In the genomic region with DNA sequence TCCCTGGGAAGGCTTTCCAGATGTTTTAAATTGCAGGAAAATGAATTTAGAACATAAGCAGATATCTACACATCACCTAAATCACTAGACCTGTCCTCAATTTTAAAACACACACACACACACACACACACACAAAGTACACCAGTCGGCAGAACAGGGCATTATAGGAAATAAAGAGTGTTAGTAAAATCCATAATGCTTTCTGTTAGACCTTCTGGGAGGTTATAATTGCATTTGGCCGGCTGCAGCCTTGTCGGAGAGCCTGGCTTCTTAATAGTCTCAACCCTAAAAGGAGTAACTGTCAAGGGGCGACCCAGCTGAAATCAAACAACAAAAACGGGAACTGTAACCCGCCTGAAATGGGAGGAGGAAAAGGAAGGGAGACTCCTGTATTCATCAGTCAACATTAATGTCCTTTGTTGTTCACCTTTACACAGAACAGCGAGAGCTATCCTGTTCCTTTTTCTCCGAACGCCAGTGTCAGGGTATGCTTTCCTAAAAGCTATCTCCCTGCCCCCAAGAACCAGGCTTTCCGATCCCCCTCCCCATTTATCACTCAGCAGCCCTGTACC, we compare ENCODE assay signal across 8 cellular contexts. TPM values are rescaled to one million over a fixed set of nuclear protein-coding genes. Genes with fewer than 3 reads are reported as not detected.
DNase-seq lines count a peak whose midpoint lies in the region; ATAC-seq and TF ChIP-seq lines count a peak whose summit lies in the region.

No MANE protein-coding gene starts in this region.

- no peak for ATAC-seq in HG03159 (IDR thresholded peaks at IDR 0.05; ENCODE audit: unreplicated experiment)
- ATAC-seq in GM21390 (IDR thresholded peaks at IDR 0.05; ENCODE audit: unreplicated experiment), result no peak

- H3K4me3 ChIP-seq in AG09309 (ENCODE audit: control insufficient read depth, low read depth, low read length) (peak overlapping the region; percentile 84), SJCRH30 (peak overlapping the region; percentile 83), dorsolateral prefrontal cortex (peak overlapping the region; percentile 65 to 100 (median 94)), mucosa of rectum (ENCODE audit: low read length in 2 of 2) (peak overlapping the region; percentile 85 to 96)

- TF ChIP-seq CTCF in AG09309 (IDR thresholded peaks at IDR 0.05; ENCODE audit: control insufficient read depth, insufficient read depth, low read depth, low read length, missing control alignments) (no peak), GM13977 (IDR thresholded peaks at IDR 0.05; ENCODE audit: extremely low read depth, insufficient read depth, missing control alignments) (no peak), dorsolateral prefrontal cortex (IDR thresholded peaks at IDR 0.05 in 54 of 56, conservative IDR thresholded peaks at IDR 0.05 in 2 of 56; ENCODE audit: low read depth in 1 of 56, partially characterized antibody in 56 of 56) (no peak)

- peak overlapping the region; percentile 31; the same call in 1 of the 2 replicates for H3K27ac ChIP-seq in SJCRH30
- H3K27ac ChIP-seq in dorsolateral prefrontal cortex, result peak overlapping the region; percentile 59 to 99 (median 95)
- H3K27ac ChIP-seq in mucosa of rectum (ENCODE audit: low read depth in 2 of 2, low read length in 2 of 2), result peak overlapping the region; percentile 55 to 68

- no peaks in the 10 kb centered on the region for H3K9me3 ChIP-seq in SJCRH30 (replicated peaks)
- no peaks in the 10 kb centered on the region for H3K9me3 ChIP-seq in mucosa of rectum (ENCODE audit: control insufficient read depth in 2 of 2, low read length in 2 of 2)

- H3K27me3 ChIP-seq in SJCRH30, result no peaks in the 10 kb centered on the region
- H3K27me3 ChIP-seq in dorsolateral prefrontal cortex, result no peaks in the 10 kb centered on the region
- H3K27me3 ChIP-seq in mucosa of rectum (ENCODE audit: control insufficient read depth in 2 of 2, insufficient read depth in 2 of 2, low read length in 2 of 2), result peaks cover 0 to 5% of the 10 kb centered on the region in 2 donors

- in situ Hi-C loops in GM13977 (cut with MboI; ENCODE audit: low pct_unique_long_range_greater_than_20kb, low sequenced_read_pairs, unreplicated experiment), result no loop called here

- peak overlapping the region; percentile 66 to 77 for H3K9ac ChIP-seq in mucosa of rectum (ENCODE audit: low read depth in 1 of 2, low read length in 2 of 2)

- DNase-seq in AG09309 (ENCODE audit: low read depth), result no peak
- DNase-seq in GM13977 (ENCODE audit: low spot score), result peak; percentile 24
- DNase-seq in SJCRH30, result peak; percentile 22 to 59
- DNase-seq in dorsolateral prefrontal cortex, result no peak
- no peak for DNase-seq in islet precursor cell

- H3K4me1 ChIP-seq in SJCRH30, result no peaks in the 10 kb centered on the region
- H3K4me1 ChIP-seq in mucosa of rectum (ENCODE audit: control insufficient read depth in 2 of 2, insufficient read depth in 2 of 2, low read length in 2 of 2), result peaks cover 0 to 16% of the 10 kb centered on the region in 2 donors

- intact Hi-C loops in dorsolateral prefrontal cortex (cut with DNase I), result loop anchor here (2.0 to 10.0 kb wide), 9 partner anchors 43 to 453 kb away; no protein-coding TSS in a partner anchor

- no peaks in the 10 kb centered on the region for H3K36me3 ChIP-seq in SJCRH30
- no peaks in the 10 kb centered on the region for H3K36me3 ChIP-seq in mucosa of rectum (ENCODE audit: control insufficient read depth in 2 of 2, insufficient read depth in 2 of 2, low read length in 2 of 2)

RNA-seq across cellular contexts. Expression of a gene that starts 1.3 kb away (rescaled TPM):
- total RNA-seq in SJCRH30 (2014; rRNA removed; shearing (Covaris generic)), result 8.3 and 11.4 TPM in 2 replicates
- total RNA-seq in dorsolateral prefrontal cortex, result 100 to 1,000 TPM; 113 to 236 (median 152) TPM

RNA-seq across cellular contexts. Expression of a gene that starts 1.6 kb away (rescaled TPM):
- total RNA-seq in SJCRH30 (2014; rRNA removed; shearing (Covaris generic)), result 29.0 and 29.7 TPM in 2 replicates
- 10 to 100 TPM; 14.7 to 33.1 (median 22.0) TPM for total RNA-seq in dorsolateral prefrontal cortex

Comparison
In these comparisons a context has a peak if more than half of its experiments do, and no peak if none do; other contexts are left out.
1. DNase-seq: peak in GM13977 (single experiment) and SJCRH30 (2 of 2); none in AG09309 (single experiment), dorsolateral prefrontal cortex (0 of 10) and islet precursor cell (single experiment).
2. H3K27ac ChIP-seq: peak in every context shown above with its lines; median percentile 95 in dorsolateral prefrontal cortex; 62 in mucosa of rectum; 31 in SJCRH30.
3. Peak in every context shown above with its lines, with median percentiles within 50 percentile points of each other: H3K4me3 ChIP-seq.